Comparison of ENCODE assay signal across 18 cellular contexts in the genomic region with DNA sequence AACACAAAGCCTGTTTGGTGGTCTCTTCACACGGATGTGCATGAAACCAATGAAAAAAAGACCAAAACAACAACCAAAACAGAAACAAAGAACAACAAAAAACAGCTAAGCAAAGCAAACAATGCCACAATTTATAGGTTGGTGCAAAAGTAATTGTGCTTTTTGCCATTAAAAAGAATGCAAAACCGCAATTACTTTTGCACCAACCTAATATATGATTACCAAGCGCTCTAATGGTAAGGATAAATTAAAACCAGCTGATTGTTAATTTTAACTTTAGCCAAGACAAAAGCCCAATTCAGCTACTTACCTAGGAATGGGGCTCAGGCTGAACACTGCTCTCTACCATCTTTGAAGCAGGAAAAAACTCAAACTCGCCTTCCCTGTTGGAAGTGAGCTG. TPM values are rescaled to one million over a fixed set of nuclear protein-coding genes. Genes with fewer than 3 reads are reported as not detected.
DNase-seq lines count a peak whose midpoint lies in the region; ATAC-seq, FAIRE-seq and TF ChIP-seq lines count a peak whose summit lies in the region.
"Had no signal": no experiment of that assay in that cellular context is flagged by ENCODE, and none has a peak within 500 bp of the region (broad histone marks: within the 10 kb centered on the region; RNA-seq: fewer than 3 reads in every experiment).

No MANE protein-coding gene starts in this region.

- H3K27me3 ChIP-seq in PC-9 (ENCODE audit: insufficient read depth, low read depth) (no peaks in the 10 kb centered on the region), H1 (replicated peaks in 1 of 4; ENCODE audit: control insufficient read depth in 3 of 4, extremely low read depth in 1 of 4, insufficient read depth in 3 of 4, low read length in 3 of 4) (no peaks in the 10 kb centered on the region), ascending aorta (no peaks in the 10 kb centered on the region)

- H3K27me3 Mint-ChIP-seq in activated naive CD8-positive, alpha-beta T cell = no peaks in the 10 kb centered on the region
- no peaks in the 10 kb centered on the region for H3K27me3 Mint-ChIP-seq in activated naive CD8-positive, alpha-beta T cell treated with anti-CD3 and anti-CD28 coated beads, Interleukin-2, amount 50 U/mL, for 24 hours

- ATAC-seq in activated naive CD8-positive, alpha-beta T cell treated with anti-CD3 and anti-CD28 coated beads, Interleukin-2, amount 50 U/mL, for 24 hours = no peak

- 95% methylated on average over 4 of the region's 4 CpGs; no CpG with 5 or more reads in 1 of the 2 experiments for WGBS in H1 (ENCODE audit: extremely low coverage in 1 of 2, insufficient coverage in 1 of 2, insufficient read length in 1 of 2, insufficient replicate concordance in 2 of 2, low coverage in 1 of 2, low lambda C conversion rate in 2 of 2, missing lambda C conversion rate in 1 of 2), 2 experiments

- H3K23me2 ChIP-seq in H1 (ENCODE audit: low read depth, low read length) = no peaks in the 10 kb centered on the region

- no peak overlapping the region for H2BK12ac ChIP-seq in H1 (ENCODE audit: low read depth, low read length)

- no peak overlapping the region for H2BK5ac ChIP-seq in H1 (ENCODE audit: low read depth, low read length)

- no peak overlapping the region for H3K4ac ChIP-seq in H1 (replicated peaks; ENCODE audit: insufficient read length, low read depth, low read length)

- H2BK15ac ChIP-seq in H1 (ENCODE audit: low read length) = no peak overlapping the region

- H4K8ac ChIP-seq in H1 (ENCODE audit: extremely low read depth, insufficient read depth, low read length) = no peak overlapping the region

- no peak overlapping the region for H2AK5ac ChIP-seq in H1 (ENCODE audit: low read depth, low read length)

- peak overlapping the region; percentile 98 for H3K27ac ChIP-seq in PC-9
- H3K27ac ChIP-seq in H1 (ENCODE audit: low read depth, low read length) = no peak overlapping the region
- no peak overlapping the region for H3K27ac ChIP-seq in ascending aorta
- H3K27ac ChIP-seq: BLaER1 treated with 17β-estradiol and CSF1 and Interleukin-3, amounts not matched to agents 10 nM and 100 nM; GM23248 had no signal

- no peaks in the 10 kb centered on the region for H3K79me1 ChIP-seq in H1 (ENCODE audit: low read depth, low read length)

- H4K20me1 ChIP-seq in PC-9 (ENCODE audit: insufficient read depth) = no peaks in the 10 kb centered on the region
- no peaks in the 10 kb centered on the region for H4K20me1 ChIP-seq in H1 (replicated peaks in 1 of 2; ENCODE audit: control insufficient read depth in 1 of 2, insufficient read depth in 2 of 2, low read length in 2 of 2)

- H3K23ac ChIP-seq in H1 (ENCODE audit: insufficient read length) = no peak overlapping the region

- TF ChIP-seq RAD21 in H1 (IDR thresholded peaks at IDR 0.05 in 1 of 2, conservative IDR thresholded peaks at IDR 0.05 in 1 of 2; ENCODE audit: low read depth in 2 of 2, low read length in 2 of 2) = no peak

- no peaks in the 10 kb centered on the region for H3K9me3 ChIP-seq in PC-9 (ENCODE audit: insufficient read depth, low read depth)
- no peaks in the 10 kb centered on the region for H3K9me3 ChIP-seq in H1 (ENCODE audit: insufficient read depth in 2 of 2, low read depth in 1 of 2, low read length in 1 of 2)
- H3K9me3 ChIP-seq in ascending aorta = no peaks in the 10 kb centered on the region

- TF ChIP-seq POLR2A in H1 (IDR thresholded peaks at IDR 0.05; ENCODE audit: control extremely low read depth in 1 of 2, low read depth in 2 of 2, low read length in 2 of 2) = no peak

- H2AFZ ChIP-seq in PC-9 (no peak overlapping the region), H1 (ENCODE audit: low read length) (no peak overlapping the region)
- H2AFZ ChIP-seq: GM23248 had no signal

- H3K18ac ChIP-seq in H1 (ENCODE audit: extremely low read depth, low read length) = no peak overlapping the region

- CTCF ChIA-PET in PC-9 (lab: Charles Lee) (interaction anchor here (0.7 to 2.6 kb wide), 3 partner anchors 174 to 543 kb away, joined by 4 to 20 read pairs (median 6); no protein-coding TSS in a partner anchor), H1 (lab: Charles Lee; ENCODE audit: partially characterized antibody) (interaction anchor here (0.7 to 2.2 kb wide), 5 partner anchors 10 to 530 kb away, joined by 3 to 9 read pairs (median 3); no protein-coding TSS in a partner anchor)

- no peak for TF ChIP-seq EP300 in H1 (IDR thresholded peaks at IDR 0.05; ENCODE audit: borderline replicate concordance in 1 of 2, low read depth in 2 of 2, low read length in 2 of 2)

- H3K4me2 ChIP-seq in PC-9 (no peak overlapping the region), H1 (ENCODE audit: insufficient read depth in 1 of 2, low read depth in 2 of 2, low read length in 2 of 2) (no peak overlapping the region)

- H3K4me3 Mint-ChIP-seq in activated naive CD8-positive, alpha-beta T cell = no peak overlapping the region
- H3K4me3 Mint-ChIP-seq in activated naive CD8-positive, alpha-beta T cell treated with anti-CD3 and anti-CD28 coated beads, Interleukin-2, amount 50 U/mL, for 24 hours = no peak overlapping the region
- H3K4me3 Mint-ChIP-seq: CD4-positive, CD25-positive, alpha-beta regulatory T cell had no signal

- intact Hi-C loops in PC-9 (cut with micrococcal nuclease; ENCODE audit: unreplicated experiment) = loop anchor here (5.0 kb wide), 1 partner anchor 43 kb away; no protein-coding TSS in a partner anchor
- intact Hi-C loops in ascending aorta (cut with DNase I) = loop anchor here (5.0 kb wide), 1 partner anchor 702 kb away; no protein-coding TSS in a partner anchor

- POLR2A ChIA-PET in PC-9 (lab: Charles Lee; ENCODE audit: unreplicated experiment) (interaction anchor here (0.8 kb wide), 1 partner anchor 131 kb away, joined by 3 read pairs; no protein-coding TSS in a partner anchor), H1 (lab: Charles Lee; ENCODE audit: partially characterized antibody) (interaction anchor here (0.8 kb wide), 1 partner anchor 118 kb away, joined by 3 read pairs; no protein-coding TSS in a partner anchor)

- no peaks in the 10 kb centered on the region for H3K36me3 ChIP-seq in PC-9 (ENCODE audit: low read depth)
- no peaks in the 10 kb centered on the region for H3K36me3 ChIP-seq in H1 (ENCODE audit: control insufficient read depth in 2 of 4, insufficient read depth in 4 of 4, low read length in 3 of 4)
- H3K36me3 ChIP-seq in ascending aorta = no peaks in the 10 kb centered on the region
- H3K36me3 ChIP-seq: BLaER1 treated with 17β-estradiol and CSF1 and Interleukin-3, amounts not matched to agents 10 nM and 100 nM had no signal

- H3K4me1 Mint-ChIP-seq in activated naive CD8-positive, alpha-beta T cell (ENCODE audit: low read depth) = peaks cover 43% of the 10 kb centered on the region
- peaks cover 45% of the 10 kb centered on the region for H3K4me1 Mint-ChIP-seq in activated naive CD8-positive, alpha-beta T cell treated with anti-CD3 and anti-CD28 coated beads, Interleukin-2, amount 50 U/mL, for 24 hours

- peak overlapping the region; percentile 10 for H3K27ac Mint-ChIP-seq in activated naive CD8-positive, alpha-beta T cell
- no peak overlapping the region for H3K27ac Mint-ChIP-seq in activated naive CD8-positive, alpha-beta T cell treated with anti-CD3 and anti-CD28 coated beads, Interleukin-2, amount 50 U/mL, for 24 hours

- no peak for DNase-seq in activated naive CD8-positive, alpha-beta T cell treated with anti-CD3 and anti-CD28 coated beads, Interleukin-2, amount 50 U/mL, for 24 hours
- DNase-seq in PC-9 = no peak
- no peak for DNase-seq in H1 (ENCODE audit: low read depth in 1 of 2, low spot score in 2 of 2)
- DNase-seq in cerebellar nuclear complex (lab: John Stamatoyannopoulos, UW) = no peak
- DNase-seq in stimulated activated CD4-positive, alpha-beta T cell treated with anti-CD3 and anti-CD28 coated beads, Interleukin-4, amount 100 ng/mL, for 1 hour = no peak
- no peak for DNase-seq in ascending aorta (ENCODE audit: low spot score in 2 of 2)
- DNase-seq: ACHN; CD4-positive, CD25-positive, alpha-beta regulatory T cell; DMS 273 treated with DMSO at 0.1 percent for 48 hours; GM23248; H7 had no signal

- H4K5ac ChIP-seq in H1 (ENCODE audit: insufficient read length, low read depth, low read length) = no peak overlapping the region

- H4K91ac ChIP-seq in H1 (replicated peaks; ENCODE audit: insufficient read length, low read length) = no peak overlapping the region

- H3K14ac ChIP-seq in H1 (ENCODE audit: insufficient read length) = no peak overlapping the region

- BruUV-seq in PC-9 (replicated peaks; lab: Mats Ljungman, UMichigan) = no TSS peak

- H3K4me1 ChIP-seq in PC-9 (replicated peaks; ENCODE audit: insufficient read depth) = peaks cover 35% of the 10 kb centered on the region
- peaks cover 0 to 7% (median 5%) of the 10 kb centered on the region in 4 experiments; a peak in 5 of 7 replicates for H3K4me1 ChIP-seq in H1 (replicated peaks in 1 of 4; ENCODE audit: control insufficient read depth in 3 of 4, insufficient read depth in 4 of 4, low read length in 3 of 4)
- H3K4me1 ChIP-seq in ascending aorta = peaks cover 0 to 6% of the 10 kb centered on the region in 2 donors

- no peaks in the 10 kb centered on the region for H3K36me3 Mint-ChIP-seq in activated naive CD8-positive, alpha-beta T cell
- H3K36me3 Mint-ChIP-seq in activated naive CD8-positive, alpha-beta T cell treated with anti-CD3 and anti-CD28 coated beads, Interleukin-2, amount 50 U/mL, for 24 hours (ENCODE audit: low read depth) = no peaks in the 10 kb centered on the region
- H3K36me3 Mint-ChIP-seq: CD4-positive, CD25-positive, alpha-beta regulatory T cell had no signal

- 0 out of 2 replicates have a peak, but pooled peaks cover 7% of the 10 kb centered on the region for H3K79me2 ChIP-seq in PC-9 (ENCODE audit: low read depth)
- no peaks in the 10 kb centered on the region for H3K79me2 ChIP-seq in H1 (ENCODE audit: control insufficient read depth in 1 of 2, insufficient read depth in 2 of 2, low read length in 2 of 2)

- H3K9me3 Mint-ChIP-seq in activated naive CD8-positive, alpha-beta T cell (ENCODE audit: low read depth) = no peaks in the 10 kb centered on the region
- H3K9me3 Mint-ChIP-seq in activated naive CD8-positive, alpha-beta T cell treated with anti-CD3 and anti-CD28 coated beads, Interleukin-2, amount 50 U/mL, for 24 hours = no peaks in the 10 kb centered on the region
- H3K9me3 Mint-ChIP-seq: CD4-positive, CD25-positive, alpha-beta regulatory T cell had no signal

- peaks cover 21% of the 10 kb centered on the region for H3F3A ChIP-seq in PC-9 (ENCODE audit: insufficient read depth, low read depth)

- no peak for FAIRE-seq in H1 (lab: Jason Lieb, UNC)
- FAIRE-seq: GM12891 had no signal

- no peak overlapping the region for H3K9ac ChIP-seq in H1 (replicated peaks in 1 of 4; ENCODE audit: extremely low read depth in 1 of 4, low read depth in 3 of 4, low read length in 3 of 4)
- H3K9ac ChIP-seq: BLaER1 treated with 17β-estradiol and CSF1 and Interleukin-3, amounts not matched to agents 10 nM and 100 nM; GM23248 had no signal

- no peak overlapping the region for H2BK120ac ChIP-seq in H1 (replicated peaks; ENCODE audit: low read depth, low read length)

- no peak overlapping the region for H3K4me3 ChIP-seq in PC-9
- H3K4me3 ChIP-seq in H1 (ENCODE audit: extremely low read depth in 1 of 4, insufficient read depth in 2 of 4, low read depth in 3 of 4, low read length in 4 of 4) = no peak overlapping the region
- H3K4me3 ChIP-seq in ascending aorta = no peak overlapping the region
- H3K4me3 ChIP-seq: BLaER1 treated with 17β-estradiol and CSF1 and Interleukin-3, amounts not matched to agents 10 nM and 100 nM; GM23248 had no signal

- H3K56ac ChIP-seq in H1 (replicated peaks; ENCODE audit: insufficient read length, low read depth, low read length) = no peak overlapping the region

- no peaks in the 10 kb centered on the region for H3K9me2 ChIP-seq in PC-9 (ENCODE audit: insufficient read depth)

- 0 out of 2 replicates have a peak overlapping the region, but pooled peaks have one; percentile 32 for H2BK20ac ChIP-seq in H1 (ENCODE audit: low read length)

- TF ChIP-seq CTCF in PC-9 (conservative IDR thresholded peaks at IDR 0.05) = no peak
- TF ChIP-seq CTCF in H1 (IDR thresholded peaks at IDR 0.05; ENCODE audit: control extremely low read depth in 1 of 3, insufficient read depth in 1 of 3, low read depth in 1 of 3, low read length in 3 of 3) = no peak
- no peak for TF ChIP-seq CTCF in ascending aorta (IDR thresholded peaks at IDR 0.05)

RNA-seq across cellular contexts. Expression of gene TMSB4X, which starts 29.4 kb away (rescaled TPM):
- total RNA-seq in PC-9 (2021) (2,589 and 3,588 TPM in 2 replicates), ascending aorta (2,397 TPM)
- total RNA-seq in H1 (2021; fragmentation: NEBNext Ultra II Directional; extraction: Animal tissue kit (Norgen Biotek cat#: 25700)) = 2,063 and 2,127 TPM in 2 replicates
- 898 and 2,112 TPM in 2 replicates for polyA plus RNA-seq in H1 (2011; rRNA removed)
- 2,037 TPM for polyA plus RNA-seq in H1 (2011; cell fraction: cytosol; rRNA removed)
- polyA plus RNA-seq in H1 (2011; cell fraction: nucleus; rRNA removed) = 1,449 TPM
- polyA plus RNA-seq in H1 (2012, experiment 1 of 2) = 3,988 to 5,303 TPM (median 4,778 TPM) in 4 replicates
- polyA plus RNA-seq in H1 (2012, experiment 2 of 2) = 2,070 TPM
- 2,940 TPM for polyA plus RNA-seq in H1 (2013, experiment 1 of 2)
- polyA plus RNA-seq in H1 (2013, experiment 2 of 2) = 3,080 TPM
- polyA minus RNA-seq in H1 (2011; rRNA and poly(A)+ RNA removed) = 1,070 and 1,196 TPM in 2 replicates
- 423 TPM for polyA minus RNA-seq in H1 (2011; cell fraction: cytosol; rRNA and poly(A)+ RNA removed)
- polyA minus RNA-seq in H1 (2011; cell fraction: nucleus; rRNA and poly(A)+ RNA removed) = 584 TPM

RNA-seq across cellular contexts. Expression of gene TLR8, which starts 39.1 kb away (rescaled TPM):
- total RNA-seq in PC-9 (2021) (not detected in 2 replicates), ascending aorta (0.53 TPM)
- total RNA-seq in H1 (2021; fragmentation: NEBNext Ultra II Directional; extraction: Animal tissue kit (Norgen Biotek cat#: 25700)) = not detected in 2 replicates
- not detected in 2 replicates for polyA plus RNA-seq in H1 (2011; rRNA removed)
- not detected for polyA plus RNA-seq in H1 (2011; cell fraction: cytosol; rRNA removed)
- polyA plus RNA-seq in H1 (2011; cell fraction: nucleus; rRNA removed) = not detected
- not detected in 4 replicates for polyA plus RNA-seq in H1 (2012, experiment 1 of 2)
- not detected for polyA plus RNA-seq in H1 (2012, experiment 2 of 2)
- not detected for polyA plus RNA-seq in H1 (2013, experiment 1 of 2)
- not detected for polyA plus RNA-seq in H1 (2013, experiment 2 of 2)
- polyA minus RNA-seq in H1 (2011; rRNA and poly(A)+ RNA removed) = not detected in 2 replicates
- not detected for polyA minus RNA-seq in H1 (2011; cell fraction: cytosol; rRNA and poly(A)+ RNA removed)
- not detected for polyA minus RNA-seq in H1 (2011; cell fraction: nucleus; rRNA and poly(A)+ RNA removed)
- total RNA-seq: A172; CD4-positive, CD25-positive, alpha-beta regulatory T cell; Daoy; G401; GM23248; H7; HT1080 had no signal
- polyA plus RNA-seq: CD4-positive, CD25-positive, alpha-beta regulatory T cell; GM23248 had no signal
